In genomic region chr9:133890583-133890982, GRCh38 we compare ENCODE assay signal across 2 cellular contexts.
TF ChIP-seq lines count a peak whose summit lies in the region.

No MANE protein-coding gene starts in this region.

TF ChIP-seq in WTC11, 78 proteins besides CTCF, POLR2A, EP300 and RAD21 (continued from another document):
- TF ChIP-seq, protein P1, sequence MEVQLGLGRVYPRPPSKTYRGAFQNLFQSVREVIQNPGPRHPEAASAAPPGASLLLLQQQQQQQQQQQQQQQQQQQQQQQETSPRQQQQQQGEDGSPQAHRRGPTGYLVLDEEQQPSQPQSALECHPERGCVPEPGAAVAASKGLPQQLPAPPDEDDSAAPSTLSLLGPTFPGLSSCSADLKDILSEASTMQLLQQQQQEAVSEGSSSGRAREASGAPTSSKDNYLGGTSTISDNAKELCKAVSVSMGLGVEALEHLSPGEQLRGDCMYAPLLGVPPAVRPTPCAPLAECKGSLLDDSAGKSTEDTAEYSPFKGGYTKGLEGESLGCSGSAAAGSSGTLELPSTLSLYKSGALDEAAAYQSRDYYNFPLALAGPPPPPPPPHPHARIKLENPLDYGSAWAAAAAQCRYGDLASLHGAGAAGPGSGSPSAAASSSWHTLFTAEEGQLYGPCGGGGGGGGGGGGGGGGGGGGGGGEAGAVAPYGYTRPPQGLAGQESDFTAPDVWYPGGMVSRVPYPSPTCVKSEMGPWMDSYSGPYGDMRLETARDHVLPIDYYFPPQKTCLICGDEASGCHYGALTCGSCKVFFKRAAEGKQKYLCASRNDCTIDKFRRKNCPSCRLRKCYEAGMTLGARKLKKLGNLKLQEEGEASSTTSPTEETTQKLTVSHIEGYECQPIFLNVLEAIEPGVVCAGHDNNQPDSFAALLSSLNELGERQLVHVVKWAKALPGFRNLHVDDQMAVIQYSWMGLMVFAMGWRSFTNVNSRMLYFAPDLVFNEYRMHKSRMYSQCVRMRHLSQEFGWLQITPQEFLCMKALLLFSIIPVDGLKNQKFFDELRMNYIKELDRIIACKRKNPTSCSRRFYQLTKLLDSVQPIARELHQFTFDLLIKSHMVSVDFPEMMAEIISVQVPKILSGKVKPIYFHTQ (CRISPR knock-in tag; IDR thresholded peaks at IDR 0.05): no peak
- TF ChIP-seq FOXK1 (CRISPR knock-in tag; IDR thresholded peaks at IDR 0.05) (no peak), ARID4B (CRISPR knock-in tag; IDR thresholded peaks at IDR 0.05; ENCODE audit: borderline replicate concordance) (no peak), GTF2I (CRISPR knock-in tag; conservative IDR thresholded peaks at IDR 0.05) (0 out of 2 replicates have a peak, but pooled peaks have one; percentile 39)

TF ChIP-seq in liver, 16 proteins besides CTCF, POLR2A, EP300 and RAD21 (continued from another document):
- TF ChIP-seq ZBTB33 (IDR thresholded peaks at IDR 0.05): no peak
